Comparison of ENCODE assay signal across 26 cellular contexts in the genomic region with DNA sequence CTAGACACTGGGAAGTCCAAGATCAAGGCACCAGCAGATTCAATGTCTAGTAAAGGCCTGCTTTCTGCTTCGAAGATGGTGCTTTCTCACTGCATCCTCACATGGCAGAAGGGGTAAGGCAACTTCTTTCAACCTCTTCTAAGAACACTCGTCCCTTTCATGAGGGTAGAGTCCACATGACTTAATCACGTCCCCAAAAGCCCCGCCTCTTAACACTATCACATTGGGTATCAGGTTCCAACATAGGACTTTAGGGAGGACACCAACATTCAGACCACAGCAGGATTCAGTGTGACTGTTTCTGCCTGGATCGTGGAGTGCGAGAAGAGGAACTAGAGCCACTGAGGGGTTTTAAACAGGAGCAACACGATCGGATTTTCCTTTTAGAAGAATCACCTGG. TPM values are rescaled to one million over a fixed set of nuclear protein-coding genes. Genes with fewer than 3 reads are reported as not detected.
DNase-seq lines count a peak whose midpoint lies in the region; ATAC-seq and TF ChIP-seq lines count a peak whose summit lies in the region.
"Had no signal": no experiment of that assay in that cellular context is flagged by ENCODE, and none has a peak within 500 bp of the region (broad histone marks: within the 10 kb centered on the region; RNA-seq: fewer than 3 reads in every experiment).

No MANE protein-coding gene starts in this region.

- H3K9me3 Mint-ChIP-seq in T-helper 1 cell treated with Interleukin-12 subunit alpha and Interleukin-12 subunit beta and Interleukin-4 antibody, amounts not matched to agents 30 μg/mL and 1 μg/mL, for 36 hours = no peaks in the 10 kb centered on the region
- no peaks in the 10 kb centered on the region for H3K9me3 Mint-ChIP-seq in effector memory CD8-positive, alpha-beta T cell
- no peaks in the 10 kb centered on the region for H3K9me3 Mint-ChIP-seq in neural crest cell
- H3K9me3 Mint-ChIP-seq: activated CD4-positive, alpha-beta T cell treated with anti-CD3 and anti-CD28 coated beads, Interleukin-2, amount 10 ng/mL, durations not matched to agents 24 days and 14 days; activated naive CD4-positive, alpha-beta T cell treated with anti-CD3 and anti-CD28 coated beads, Interleukin-2, amount 50 U/mL, for 72 hours; CD8-positive, alpha-beta T cell; IgD-negative memory B cell; neural progenitor cell; T-helper 2 cell treated with Interferon-gamma antibody and Interleukin-4, amounts not matched to agents 5 μg/mL and 100 μg/mL, for 36 hours; WTC11 had no signal

- H3K9me3 ChIP-seq in T-helper 17 cell (ENCODE audit: control insufficient read depth, low read length, poor library complexity, severe bottlenecking) = no peaks in the 10 kb centered on the region
- H3K9me3 ChIP-seq: lower lobe of right lung had no signal

- H3K36me3 Mint-ChIP-seq in T-helper 1 cell treated with Interleukin-12 subunit alpha and Interleukin-12 subunit beta and Interleukin-4 antibody, amounts not matched to agents 30 μg/mL and 1 μg/mL, for 36 hours (ENCODE audit: low read depth) = peaks cover 26% of the 10 kb centered on the region
- H3K36me3 Mint-ChIP-seq in T-helper 17 cell (ENCODE audit: low read depth) (peaks cover 8% of the 10 kb centered on the region), neural crest cell (ENCODE audit: low read depth) (peaks cover 7% of the 10 kb centered on the region)
- peaks cover 15% of the 10 kb centered on the region for H3K36me3 Mint-ChIP-seq in effector memory CD8-positive, alpha-beta T cell (ENCODE audit: insufficient read depth)

- no peak overlapping the region for H3K27ac Mint-ChIP-seq in T-helper 1 cell treated with Interleukin-12 subunit alpha and Interleukin-12 subunit beta and Interleukin-4 antibody, amounts not matched to agents 30 μg/mL and 1 μg/mL, for 36 hours
- H3K27ac Mint-ChIP-seq in T-helper 17 cell (peak overlapping the region; percentile 72), neural crest cell (ENCODE audit: unreplicated experiment) (no peak overlapping the region)
- peak overlapping the region; percentile 16 to 27 for H3K27ac Mint-ChIP-seq in effector memory CD8-positive, alpha-beta T cell
- H3K27ac Mint-ChIP-seq: IgD-negative memory B cell, WTC11 had no signal

- ATAC-seq in T-helper 17 cell (no peak), GM21717 (IDR thresholded peaks at IDR 0.05; ENCODE audit: unreplicated experiment) (no peak)
- ATAC-seq in effector memory CD8-positive, alpha-beta T cell (replicated peaks) = no peak
- ATAC-seq: activated naive CD4-positive, alpha-beta T cell treated with anti-CD3 and anti-CD28 coated beads, Interleukin-2, amount 50 U/mL, for 72 hours; CD8-positive, alpha-beta T cell; lower lobe of right lung; stimulated activated naive CD8-positive, alpha-beta T cell treated with anti-CD3 and anti-CD28 coated beads, Interleukin-15, Interleukin-2, amounts not matched to agents 100 U/mL and 50 U/mL, for 24 hours; WTC11 had no signal

- no peaks in the 10 kb centered on the region for H3K27me3 Mint-ChIP-seq in T-helper 1 cell treated with Interleukin-12 subunit alpha and Interleukin-12 subunit beta and Interleukin-4 antibody, amounts not matched to agents 30 μg/mL and 1 μg/mL, for 36 hours (ENCODE audit: low read depth)
- H3K27me3 Mint-ChIP-seq in T-helper 17 cell (no peaks in the 10 kb centered on the region), neural crest cell (ENCODE audit: low read depth) (peaks cover 3% of the 10 kb centered on the region)
- no peaks in the 10 kb centered on the region for H3K27me3 Mint-ChIP-seq in effector memory CD8-positive, alpha-beta T cell
- H3K27me3 Mint-ChIP-seq: activated CD4-positive, alpha-beta T cell treated with anti-CD3 and anti-CD28 coated beads, Interleukin-2, amount 10 ng/mL, durations not matched to agents 24 days and 14 days; IgD-negative memory B cell had no signal

- no peak for TF ChIP-seq CTCF in neural crest cell (conservative IDR thresholded peaks at IDR 0.05)
- TF ChIP-seq CTCF in GM10266 (IDR thresholded peaks at IDR 0.05; ENCODE audit: control insufficient read depth, insufficient read depth, low read depth, missing control alignments) = no peak

- H3K4me3 Mint-ChIP-seq in T-helper 1 cell treated with Interleukin-12 subunit alpha and Interleukin-12 subunit beta and Interleukin-4 antibody, amounts not matched to agents 30 μg/mL and 1 μg/mL, for 36 hours = peak overlapping the region; percentile 26
- H3K4me3 Mint-ChIP-seq in T-helper 17 cell = no peak overlapping the region
- H3K4me3 Mint-ChIP-seq in effector memory CD8-positive, alpha-beta T cell = no peak overlapping the region
- peak overlapping the region; percentile 68 for H3K4me3 Mint-ChIP-seq in neural crest cell
- H3K4me3 Mint-ChIP-seq: activated CD4-positive, alpha-beta T cell treated with anti-CD3 and anti-CD28 coated beads, Interleukin-2, amount 10 ng/mL, durations not matched to agents 24 days and 14 days; CD8-positive, alpha-beta T cell; neural progenitor cell; T-helper 2 cell treated with Interferon-gamma antibody and Interleukin-4, amounts not matched to agents 5 μg/mL and 100 μg/mL, for 36 hours; WTC11 had no signal

- peaks cover 27% of the 10 kb centered on the region for H3K4me1 Mint-ChIP-seq in T-helper 1 cell treated with Interleukin-12 subunit alpha and Interleukin-12 subunit beta and Interleukin-4 antibody, amounts not matched to agents 30 μg/mL and 1 μg/mL, for 36 hours (ENCODE audit: low read depth)
- H3K4me1 Mint-ChIP-seq in T-helper 17 cell (peaks cover 34% of the 10 kb centered on the region), neural crest cell (peaks cover 22% of the 10 kb centered on the region)
- peaks cover 16 to 30% of the 10 kb centered on the region in 2 donors for H3K4me1 Mint-ChIP-seq in effector memory CD8-positive, alpha-beta T cell (ENCODE audit: low read depth in 2 of 2)

- DNase-seq in T-helper 1 cell = no peak
- DNase-seq in T-helper 17 cell = no peak
- no peak for DNase-seq in effector memory CD8-positive, alpha-beta T cell
- no peak for DNase-seq in neural crest cell (ENCODE audit: low read depth, low spot score)
- DNase-seq in GM10266 (ENCODE audit: extremely low spot score) = no peak
- no peak for DNase-seq in SK-N-DZ (ENCODE audit: low spot score)
- DNase-seq: 8988T; activated CD4-positive, alpha-beta T cell treated with anti-CD3 and anti-CD28 coated beads, Interleukin-2, amount 10 ng/mL, durations not matched to agents 24 days and 14 days; aorta; CD8-positive, alpha-beta T cell; hypothalamus; lower lobe of right lung; NCI-H1092; NCI-H1694; NCI-H2171; NCI-H510A; RPMI8226; stimulated activated CD4-positive, alpha-beta T cell treated with anti-CD3 and anti-CD28 coated beads, Interleukin-1b, Interleukin-23, amount 100 ng/mL, for 48 hours; stimulated activated naive CD8-positive, alpha-beta T cell treated with anti-CD3 and anti-CD28 coated beads, Interleukin-15, Interleukin-2, amounts not matched to agents 100 U/mL and 50 U/mL, for 24 hours had no signal

RNA-seq across cellular contexts. Expression of a gene that starts 3.7 kb away (rescaled TPM):
- 10 to 100 TPM; 13.1 to 14.1 TPM for total RNA-seq in T-helper 17 cell
- 9.7 and 10.6 TPM in 2 replicates for total RNA-seq in neural crest cell
- polyA plus RNA-seq in SK-N-DZ (2014; cell fraction: cytosol; rRNA removed) = 1.4 and 2.6 TPM in 2 replicates
- 0.85 and 3.2 TPM in 2 replicates for polyA plus RNA-seq in SK-N-DZ (2014; cell fraction: nucleus; rRNA removed)

RNA-seq across cellular contexts. Expression of a gene that starts 10.2 kb away (rescaled TPM):
- total RNA-seq in T-helper 17 cell (10 to 100 TPM; 21.7 to 24.9 TPM), neural crest cell (54.3 and 55.0 TPM in 2 replicates)
- polyA plus RNA-seq in SK-N-DZ (2014; cell fraction: cytosol; rRNA removed) = 44.6 and 48.7 TPM in 2 replicates
- polyA plus RNA-seq in SK-N-DZ (2014; cell fraction: nucleus; rRNA removed) = 65.7 and 79.5 TPM in 2 replicates

RNA-seq across cellular contexts. Expression of a gene that starts 10.5 kb away (rescaled TPM):
- total RNA-seq in T-helper 17 cell (100 to 1,000 TPM; 182 to 192 TPM), neural crest cell (70.2 and 74.6 TPM in 2 replicates)
- 28.1 and 30.0 TPM in 2 replicates for polyA plus RNA-seq in SK-N-DZ (2014; cell fraction: cytosol; rRNA removed)
- polyA plus RNA-seq in SK-N-DZ (2014; cell fraction: nucleus; rRNA removed) = 50.4 and 54.0 TPM in 2 replicates

RNA-seq across cellular contexts. Expression of a gene that starts 24.7 kb away (rescaled TPM):
- total RNA-seq in T-helper 17 cell (10 to 100 TPM; 12.1 to 14.9 TPM), neural crest cell (22.9 and 23.3 TPM in 2 replicates)
- 13.7 and 17.4 TPM in 2 replicates for polyA plus RNA-seq in SK-N-DZ (2014; cell fraction: cytosol; rRNA removed)
- 6.0 and 10.6 TPM in 2 replicates for polyA plus RNA-seq in SK-N-DZ (2014; cell fraction: nucleus; rRNA removed)

Comparison
In these comparisons a context has a peak if more than half of its experiments do, and no peak if none do; other contexts are left out.
1. H3K27ac Mint-ChIP-seq: peak in T-helper 17 cell (single experiment) and effector memory CD8-positive, alpha-beta T cell (2 of 2); none in T-helper 1 cell treated with Interleukin-12 subunit alpha and Interleukin-12 subunit beta and Interleukin-4 antibody, amounts not matched to agents 30 μg/mL and 1 μg/mL, for 36 hours (single experiment) and neural crest cell (single experiment).
2. H3K4me3 Mint-ChIP-seq: peak in T-helper 1 cell treated with Interleukin-12 subunit alpha and Interleukin-12 subunit beta and Interleukin-4 antibody, amounts not matched to agents 30 μg/mL and 1 μg/mL, for 36 hours (single experiment) and neural crest cell (single experiment); none in T-helper 17 cell (single experiment) and effector memory CD8-positive, alpha-beta T cell (0 of 2).